In genomic region chr20:49583669-49584417, GRCh38 we compare ENCODE assay signal across 1 cellular context.
TF ChIP-seq lines count a peak whose summit lies in the region.

No MANE protein-coding gene starts in this region.

TF ChIP-seq in K562, 482 proteins besides CTCF, POLR2A, EP300 and RAD21 (continued from another document and continues in another):
- TF ChIP-seq PML (IDR thresholded peaks at IDR 0.05; ENCODE audit: low read length) (0 out of 2 replicates have a peak, but pooled peaks have one; percentile 18), TEAD4 (IDR thresholded peaks at IDR 0.05; ENCODE audit: low read length) (peak; percentile 80), TEAD4 (CRISPR knock-in tag; IDR thresholded peaks at IDR 0.05; ENCODE audit: borderline replicate concordance) (no peak), STAT5A (IDR thresholded peaks at IDR 0.05; ENCODE audit: borderline replicate concordance, low read length) (peak; percentile 39; the same call in 1 of the 2 replicates), HLTF (IDR thresholded peaks at IDR 0.05) (no peak), ATF6 (CRISPR knock-in tag; IDR thresholded peaks at IDR 0.05) (no peak), ARID1B (IDR thresholded peaks at IDR 0.05) (peak; percentile 79), NR2C2 (CRISPR knock-in tag; IDR thresholded peaks at IDR 0.05) (peak; percentile 90), NR2C2 (tag; IDR thresholded peaks at IDR 0.05) (peak; percentile 95), TAL1 (IDR thresholded peaks at IDR 0.05) (peak; percentile 64), HNRNPL (IDR thresholded peaks at IDR 0.05; ENCODE audit: low read depth, low read length) (no peak), TCF15 (CRISPR knock-in tag; IDR thresholded peaks at IDR 0.05) (no peak), ZHX1 (conservative IDR thresholded peaks at IDR 0.05; ENCODE audit: low read length) (no peak), PRDM10 (IDR thresholded peaks at IDR 0.05; ENCODE audit: partially characterized antibody) (peak; percentile 85), ZC3H11A (IDR thresholded peaks at IDR 0.05; ENCODE audit: low read depth, low read length) (no peak), HDAC2 (IDR thresholded peaks at IDR 0.05) (peak; percentile 73), SMARCA4 (IDR thresholded peaks at IDR 0.05) (peak; percentile 70), ETV1 (tag; conservative IDR thresholded peaks at IDR 0.05; ENCODE audit: low read depth) (no peak), RCOR1 (IDR thresholded peaks at IDR 0.05; ENCODE audit: borderline replicate concordance in 1 of 2, low read depth in 2 of 2, low read length in 2 of 2) (peak; percentile 82 to 98; a peak in 3 of 4 replicates), CGGBP1 (CRISPR knock-in tag; IDR thresholded peaks at IDR 0.05) (no peak), KHSRP (IDR thresholded peaks at IDR 0.05) (no peak), MTA2 (IDR thresholded peaks at IDR 0.05; ENCODE audit: low read depth) (peak; percentile 61), CBFA2T2 (conservative IDR thresholded peaks at IDR 0.05) (peak; percentile 88), NRF1 (conservative IDR thresholded peaks at IDR 0.05 in 1 of 2, IDR thresholded peaks at IDR 0.05 in 1 of 2) (no peak), ZNF395 (CRISPR knock-in tag; IDR thresholded peaks at IDR 0.05) (peak; percentile 72), JUND (IDR thresholded peaks at IDR 0.05; ENCODE audit: borderline replicate concordance, low read depth, low read length) (peak; percentile 80), JUND (tag; IDR thresholded peaks at IDR 0.05; ENCODE audit: borderline replicate concordance, low read depth, low read length) (peak; percentile 83; the same call in 2 of the 3 replicates), TFAP4 (CRISPR knock-in tag; IDR thresholded peaks at IDR 0.05; ENCODE audit: borderline replicate concordance) (peak; percentile 85), C11orf30 (IDR thresholded peaks at IDR 0.05; ENCODE audit: low read depth) (peak; percentile 39; the same call in 1 of the 2 replicates), ZNF639 (CRISPR knock-in tag; conservative IDR thresholded peaks at IDR 0.05 in 1 of 2, IDR thresholded peaks at IDR 0.05 in 1 of 2) (peak in 1 of 2 experiments; percentile 67; a peak in 1 of 4 replicates), PBX2 (CRISPR knock-in tag; IDR thresholded peaks at IDR 0.05; ENCODE audit: low read depth) (no peak), PBX2 (tag; conservative IDR thresholded peaks at IDR 0.05; ENCODE audit: low read depth) (0 out of 2 replicates have a peak, but pooled peaks have one; percentile 33), GABPB1 (CRISPR knock-in tag; IDR thresholded peaks at IDR 0.05) (0 out of 2 replicates have a peak, but pooled peaks have one; percentile 18), RERE (CRISPR knock-in tag; IDR thresholded peaks at IDR 0.05; ENCODE audit: borderline replicate concordance) (0 out of 2 replicates have a peak, but pooled peaks have one; percentile 29)
